28 cellular contexts compared by ENCODE assay signal in genomic region chr1:202630541-202630940, GRCh38.
"Had no signal": no experiment of that assay in that cellular context is flagged by ENCODE, and none has a peak within 500 bp of the region (broad histone marks: within the 10 kb centered on the region; RNA-seq: fewer than 3 reads in every experiment).

No MANE protein-coding gene starts in this region.

- H3K9me3 ChIP-seq: colonic mucosa, heart left ventricle had no signal

- ATAC-seq: activated T-cell treated with anti-CD3 and anti-CD28 coated beads, Interleukin-2, amount 50 U/mL, for 72 hours; esophagus mucosa; heart left ventricle; WTC11 had no signal

- H3K4me3 ChIP-seq: colonic mucosa, heart left ventricle had no signal

- H3K4me1 ChIP-seq: colonic mucosa had no signal

- H3K36me3 ChIP-seq: brain microvascular endothelial cell, colonic mucosa, heart left ventricle had no signal

- FAIRE-seq: astrocyte, bronchial epithelial cell, frontal cortex had no signal

- DNase-seq: activated CD4-positive, alpha-beta memory T cell treated with anti-CD3 and anti-CD28 coated beads, Interleukin-2, amount 10 ng/mL, durations not matched to agents 7 days and 5 days; activated CD4-positive, alpha-beta T cell treated with anti-CD3 and anti-CD28 coated beads for 1 hour; activated CD4-positive, alpha-beta T cell treated with anti-CD3 and anti-CD28 coated beads for 4 hours; activated CD4-positive, alpha-beta T cell treated with anti-CD3 and anti-CD28 coated beads, Interleukin-2, amount 10 ng/mL, durations not matched to agents 7 days and 5 days; activated CD4-positive, alpha-beta T cell treated with anti-CD3 and anti-CD28 coated beads, Interleukin-2, amount 50 U/mL, for 4 hours; activated CD8-positive, alpha-beta memory T cell treated with anti-CD3 and anti-CD28 coated beads, Interleukin-2, amount 50 U/mL, for 48 hours; activated gamma-delta T cell; activated naive CD4-positive, alpha-beta T cell; activated naive CD4-positive, alpha-beta T cell treated with anti-CD3 and anti-CD28 coated beads, Interleukin-2, amount 10 ng/mL, durations not matched to agents 7 days and 5 days; activated T-cell treated with anti-CD3 and anti-CD28 coated beads for 4 hours; activated T-cell treated with anti-CD3 and anti-CD28 coated beads, Interleukin-2, amount 50 U/mL, for 24 hours; activated T-cell treated with anti-CD3 and anti-CD28 coated beads, Interleukin-2, amount 50 U/mL, for 72 hours; amniotic stem cell; anterior cingulate cortex; brain microvascular endothelial cell; caudate nucleus; colonic mucosa; effector memory CD4-positive, alpha-beta T cell; endodermal cell; foreskin fibroblast; heart left ventricle; T-helper 2 cell had no signal

- H3K27me3 ChIP-seq: colonic mucosa had no signal

- H3K27ac ChIP-seq: brain microvascular endothelial cell, colonic mucosa, heart left ventricle, VCaP had no signal
